21 cellular contexts compared by ENCODE assay signal in genomic region chr11:32902089-32902665, GRCh38. TPM values are rescaled to one million over a fixed set of nuclear protein-coding genes. Genes with fewer than 3 reads are reported as not detected.
DNase-seq lines count a peak whose midpoint lies in the region; ATAC-seq and TF ChIP-seq lines count a peak whose summit lies in the region.
"Had no signal": no experiment of that assay in that cellular context is flagged by ENCODE, and none has a peak within 500 bp of the region (broad histone marks: within the 10 kb centered on the region; RNA-seq: fewer than 3 reads in every experiment).

No MANE protein-coding gene starts in this region.

- H3K9me3 ChIP-seq in H9 (ENCODE audit: control insufficient read depth, low read depth, low read length), result no peaks in the 10 kb centered on the region
- H3K9me3 ChIP-seq: Peyer's patch, upper lobe of left lung had no signal

- no peak overlapping the region for H3K27ac ChIP-seq in H9 (ENCODE audit: insufficient read length, low read depth, low read length)
- H3K27ac ChIP-seq: BLaER1, cardiac muscle cell, coronary artery, Peyer's patch, WERI-Rb-1 had no signal

- H3K36me3 Mint-ChIP-seq in H9 (ENCODE audit: insufficient read depth in 1 of 3, low read depth in 3 of 3), result peaks cover 12 to 79% (median 64%) of the 10 kb centered on the region in 3 experiments; a peak in 6 of 7 replicates
- H3K36me3 Mint-ChIP-seq in WTC11, result peaks cover 14% of the 10 kb centered on the region
- no peaks in the 10 kb centered on the region for H3K36me3 Mint-ChIP-seq in Calu3 (ENCODE audit: insufficient read depth, unreplicated experiment)
- H3K36me3 Mint-ChIP-seq: natural killer cell had no signal

- H2BK12ac ChIP-seq in H9 (ENCODE audit: insufficient read length, low read depth, low read length), result no peak overlapping the region

- no peak overlapping the region for H4K8ac ChIP-seq in H9 (replicated peaks; ENCODE audit: insufficient read length, low read depth, low read length)

- H3K4me2 ChIP-seq in H9 (ENCODE audit: insufficient read depth, insufficient read length, low read length), result no peak overlapping the region
- H3K4me2 ChIP-seq: BLaER1 had no signal

- no peak overlapping the region for H3K4ac ChIP-seq in H9 (ENCODE audit: low read depth, low read length)

- no peak overlapping the region for H3K18ac ChIP-seq in H9 (ENCODE audit: insufficient read length, low read depth, low read length)

- no TSS peak for BruUV-seq in Calu3 (replicated peaks; lab: Mats Ljungman, UMichigan)

- H3K27ac Mint-ChIP-seq in H9, result peak overlapping the region in 2 of 3 experiments; percentile 37 to 72; a peak in 4 of 7 replicates
- H3K27ac Mint-ChIP-seq in WTC11, result peak overlapping the region; percentile 23
- no peak overlapping the region for H3K27ac Mint-ChIP-seq in Calu3 (ENCODE audit: unreplicated experiment)
- H3K27ac Mint-ChIP-seq: activated naive CD4-positive, alpha-beta T cell treated with anti-CD3 and anti-CD28 coated beads, Interleukin-2, amount 10 ng/mL, durations not matched to agents 7 days and 5 days; activated T-helper 1 cell treated with anti-CD3 and anti-CD28 coated beads, Interleukin-12 subunit alpha, Interleukin-12 subunit beta, Interleukin-2, Interleukin-4 antibody, amounts not matched to agents 30 ng/mL and 10 ng/mL and 1 ng/mL, durations not matched to agents 14 hours and 24 hours and 36 hours had no signal

- peaks cover 13% of the 10 kb centered on the region for H3K4me1 ChIP-seq in H9 (ENCODE audit: insufficient read depth, low read length)
- H3K4me1 ChIP-seq: BLaER1, Peyer's patch had no signal

- POLR2A ChIA-PET in WTC11 (lab: Charles Lee), result no interaction called here

- no peak overlapping the region for H3K9ac ChIP-seq in H9 (ENCODE audit: extremely low read depth, insufficient read length, low read length)
- H3K9ac ChIP-seq: BLaER1 had no signal

- no peak overlapping the region for H3K14ac ChIP-seq in H9 (ENCODE audit: insufficient read depth, low read length)

- no peaks in the 10 kb centered on the region for H3K27me3 ChIP-seq in H9 (ENCODE audit: insufficient read depth, low read length)
- H3K27me3 ChIP-seq: BLaER1, cardiac muscle cell, Peyer's patch, upper lobe of left lung had no signal

- no peak overlapping the region for H2BK20ac ChIP-seq in H9 (ENCODE audit: low read depth, low read length, poor library complexity, severe bottlenecking)

- no peak for TF ChIP-seq CTCF in H9 (conservative IDR thresholded peaks at IDR 0.05)
- no peak for TF ChIP-seq CTCF in WTC11 (IDR thresholded peaks at IDR 0.05)
- no peak for TF ChIP-seq CTCF in Calu3 (IDR thresholded peaks at IDR 0.05; ENCODE audit: unreplicated experiment)

- no peaks in the 10 kb centered on the region for H3K23me2 ChIP-seq in H9 (ENCODE audit: insufficient read length, low read depth, low read length, poor library complexity, severe bottlenecking)

- H4K91ac ChIP-seq in H9 (ENCODE audit: insufficient read length, low read depth, low read length), result no peak overlapping the region

- no peak overlapping the region for H3K56ac ChIP-seq in H9 (ENCODE audit: insufficient read length, low read depth, low read length)

- H3K4me3 Mint-ChIP-seq in H9 (peak overlapping the region in 1 of 2 experiments; percentile 21; a peak in 1 of 5 replicates), WTC11 (no peak overlapping the region), Calu3 (ENCODE audit: low read depth, unreplicated experiment) (no peak overlapping the region)
- H3K4me3 Mint-ChIP-seq: activated naive CD4-positive, alpha-beta T cell treated with anti-CD3 and anti-CD28 coated beads, Interleukin-2, amount 10 ng/mL, durations not matched to agents 7 days and 5 days; activated T-helper 1 cell treated with anti-CD3 and anti-CD28 coated beads, Interleukin-12 subunit alpha, Interleukin-12 subunit beta, Interleukin-2, Interleukin-4 antibody, amounts not matched to agents 30 ng/mL and 10 ng/mL and 1 ng/mL, durations not matched to agents 14 hours and 24 hours and 36 hours; IgD-negative memory B cell; natural killer cell had no signal

- H3K4me1 Mint-ChIP-seq in H9 (peaks cover 74 to 80% of the 10 kb centered on the region in 2 experiments), WTC11 (peaks cover 84% of the 10 kb centered on the region), Calu3 (ENCODE audit: low read depth, unreplicated experiment) (peaks cover 34% of the 10 kb centered on the region)

- WGBS in H9 (ENCODE audit: extremely low coverage, insufficient read length, low lambda C conversion rate), result no CpG with 5 or more reads among the region's 4 CpGs

- no peak overlapping the region for H3T11ph ChIP-seq in H9 (ENCODE audit: low read length)

- peaks cover 2% of the 10 kb centered on the region for H3K79me1 ChIP-seq in H9 (ENCODE audit: insufficient read depth, low read depth, low read length, poor library complexity, severe bottlenecking)

- H3K27me3 Mint-ChIP-seq in H9 (ENCODE audit: low read depth), result no peaks in the 10 kb centered on the region; the same call in 1 of the 2 replicates
- no peaks in the 10 kb centered on the region for H3K27me3 Mint-ChIP-seq in WTC11 (ENCODE audit: low read depth)
- no peaks in the 10 kb centered on the region for H3K27me3 Mint-ChIP-seq in Calu3 (ENCODE audit: unreplicated experiment)
- H3K27me3 Mint-ChIP-seq: activated naive CD4-positive, alpha-beta T cell treated with anti-CD3 and anti-CD28 coated beads, Interleukin-2, amount 10 ng/mL, durations not matched to agents 7 days and 5 days; IgD-negative memory B cell had no signal

- H2BK120ac ChIP-seq in H9 (ENCODE audit: low read depth, low read length, poor library complexity, severe bottlenecking), result no peak overlapping the region

- DNase-seq in AML-193 (lab: John Stamatoyannopoulos, UW), result peak; percentile 12 to 22
- no peak for DNase-seq in H9
- DNase-seq in WTC11 (ENCODE audit: low spot score), result no peak
- no peak for DNase-seq in left lobe of liver (ENCODE audit: low spot score)
- DNase-seq in SIG-M5 (lab: John Stamatoyannopoulos, UW), result no peak
- no peak for DNase-seq in DMS79 treated with DMSO at 0.1 percent for 48 hours (lab: John Stamatoyannopoulos, UW)
- no peak for DNase-seq in Calu3
- DNase-seq: activated CD4-positive, alpha-beta T cell treated with anti-CD3 and anti-CD28 coated beads, Interleukin-2, amount 50 U/mL, for 1 hour; activated naive CD4-positive, alpha-beta T cell treated with anti-CD3 and anti-CD28 coated beads, Interleukin-2, amount 10 ng/mL, durations not matched to agents 7 days and 5 days; natural killer cell; NCI-H1436; NCI-H524; Peyer's patch; WERI-Rb-1 had no signal

- no peaks in the 10 kb centered on the region for H4K20me1 ChIP-seq in H9 (ENCODE audit: control insufficient read depth, insufficient read depth, insufficient read length)

- intact Hi-C loops in Calu3 (cut with micrococcal nuclease; ENCODE audit: unreplicated experiment), result no loop called here

- H2BK5ac ChIP-seq in H9 (ENCODE audit: insufficient read length, low read length), result no peak overlapping the region

- CTCF ChIA-PET in WTC11 (lab: Charles Lee) (interaction anchor here (0.8 to 1.0 kb wide), 2 partner anchors 9 to 163 kb away, joined by 3 to 5 read pairs; no protein-coding TSS in a partner anchor), Calu3 (lab: Charles Lee) (interaction anchor here (0.9 kb wide), 1 partner anchor 24 kb away, joined by 4 read pairs; no protein-coding TSS in a partner anchor)

- H3K79me2 ChIP-seq in H9 (ENCODE audit: insufficient read depth, low read length), result peaks cover 80% of the 10 kb centered on the region

- no peak overlapping the region for H2AK5ac ChIP-seq in H9 (ENCODE audit: insufficient read length, low read length)

- H2BK15ac ChIP-seq in H9 (ENCODE audit: low read depth, low read length), result no peak overlapping the region

- ATAC-seq in WTC11 (no peak), left lobe of liver (peak; percentile 35), HG02870 (IDR thresholded peaks at IDR 0.05; ENCODE audit: unreplicated experiment) (no peak)
- ATAC-seq: natural killer cell had no signal

- no peak overlapping the region for H2AFZ ChIP-seq in H9 (ENCODE audit: low read length)

- no peak overlapping the region for H4K5ac ChIP-seq in H9 (ENCODE audit: insufficient read length, low read depth, low read length)

- no peak overlapping the region for H3K23ac ChIP-seq in H9 (ENCODE audit: insufficient read length, low read depth, low read length)

- no peaks in the 10 kb centered on the region for H3K9me3 Mint-ChIP-seq in H9
- no peaks in the 10 kb centered on the region for H3K9me3 Mint-ChIP-seq in WTC11
- H3K9me3 Mint-ChIP-seq in Calu3 (ENCODE audit: low read depth, unreplicated experiment), result no peaks in the 10 kb centered on the region
- H3K9me3 Mint-ChIP-seq: activated naive CD4-positive, alpha-beta T cell treated with anti-CD3 and anti-CD28 coated beads, Interleukin-2, amount 10 ng/mL, durations not matched to agents 7 days and 5 days; activated T-helper 1 cell treated with anti-CD3 and anti-CD28 coated beads, Interleukin-12 subunit alpha, Interleukin-12 subunit beta, Interleukin-2, Interleukin-4 antibody, amounts not matched to agents 30 ng/mL and 10 ng/mL and 1 ng/mL, durations not matched to agents 14 hours and 24 hours and 36 hours; IgD-negative memory B cell; natural killer cell had no signal

TF ChIP-seq in WTC11, 78 proteins besides CTCF, POLR2A, EP300 and RAD21 (continues in another document):
- TF ChIP-seq HMGA2 (CRISPR knock-in tag; IDR thresholded peaks at IDR 0.05), result no peak
- no peak for TF ChIP-seq KAT7 (CRISPR knock-in tag; IDR thresholded peaks at IDR 0.05; ENCODE audit: borderline replicate concordance)
- no peak for TF ChIP-seq TCF7 (CRISPR knock-in tag; IDR thresholded peaks at IDR 0.05; ENCODE audit: low read depth)
- TF ChIP-seq E2F1 (CRISPR knock-in tag; IDR thresholded peaks at IDR 0.05), result no peak
- TF ChIP-seq MYBL2 (CRISPR knock-in tag; IDR thresholded peaks at IDR 0.05), result no peak
- no peak for TF ChIP-seq GRHL2 (CRISPR knock-in tag; IDR thresholded peaks at IDR 0.05; ENCODE audit: insufficient replicate concordance, severe bottlenecking)
- no peak for TF ChIP-seq NR2C2 (CRISPR knock-in tag; IDR thresholded peaks at IDR 0.05)
- TF ChIP-seq ZNF232 (CRISPR knock-in tag; IDR thresholded peaks at IDR 0.05), result no peak
- no peak for TF ChIP-seq ESRRA (CRISPR knock-in tag; IDR thresholded peaks at IDR 0.05; ENCODE audit: borderline replicate concordance)

RNA-seq across cellular contexts. Expression of gene QSER1, which starts 9.6 kb away (rescaled TPM):
- 128 and 139 TPM in 2 replicates for total RNA-seq in H9 (2021)
- 74.0 to 84.0 TPM (median 79.3 TPM) in 3 replicates for total RNA-seq in WTC11 (2021)
- total RNA-seq in left lobe of liver, result 7.3 TPM
- 44.9 and 54.8 TPM in 2 replicates for total RNA-seq in Calu3 (2022)

Comparison
In these comparisons a context has a peak if more than half of its experiments do, and no peak if none do; other contexts are left out.
1. DNase-seq: peak in AML-193 (2 of 2); none in H9 (single experiment), WTC11 (single experiment), left lobe of liver (single experiment), SIG-M5 (single experiment), DMS79 treated with DMSO at 0.1 percent for 48 hours (single experiment) and Calu3 (single experiment).